In the genomic region with DNA sequence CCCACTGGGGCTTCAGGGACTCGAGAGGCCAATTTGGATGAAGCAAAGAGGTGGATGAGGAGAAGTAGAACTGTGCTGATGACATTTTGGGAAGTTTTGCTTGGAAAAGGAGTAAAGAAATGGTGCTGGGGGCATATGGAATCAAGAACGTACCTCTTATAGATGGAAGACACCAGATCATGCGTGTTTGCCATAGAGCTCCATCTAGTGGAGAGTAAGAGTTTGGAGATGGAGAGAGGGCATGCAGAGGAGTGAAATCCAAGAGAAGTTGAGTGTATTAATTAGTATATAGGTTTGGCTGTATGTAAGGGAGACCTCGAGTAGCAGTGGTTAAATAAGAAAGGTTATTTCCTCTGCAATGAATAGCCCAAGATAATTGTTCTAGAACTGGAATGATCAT, we compare ENCODE assay signal across 11 cellular contexts. TPM values are rescaled to one million over a fixed set of nuclear protein-coding genes. Genes with fewer than 3 reads are reported as not detected.
DNase-seq lines count a peak whose midpoint lies in the region; ATAC-seq and TF ChIP-seq lines count a peak whose summit lies in the region.
"Had no signal": no experiment of that assay in that cellular context is flagged by ENCODE, and none has a peak within 500 bp of the region (broad histone marks: within the 10 kb centered on the region; RNA-seq: fewer than 3 reads in every experiment).

No MANE protein-coding gene starts in this region.

- no peak overlapping the region for H3K4me3 Mint-ChIP-seq in neural crest cell
- H3K4me3 Mint-ChIP-seq in activated naive CD8-positive, alpha-beta T cell treated with anti-CD3 and anti-CD28 coated beads for 36 hours = no peak overlapping the region
- H3K4me3 Mint-ChIP-seq: immature natural killer cell, natural killer cell had no signal

- peaks cover 7% of the 10 kb centered on the region for H3K27me3 Mint-ChIP-seq in neural crest cell (ENCODE audit: low read depth)
- H3K27me3 Mint-ChIP-seq in activated naive CD8-positive, alpha-beta T cell treated with anti-CD3 and anti-CD28 coated beads for 36 hours = peaks cover 5% of the 10 kb centered on the region

- H3K4me1 Mint-ChIP-seq in neural crest cell = no peaks in the 10 kb centered on the region
- no peaks in the 10 kb centered on the region for H3K4me1 Mint-ChIP-seq in activated naive CD8-positive, alpha-beta T cell treated with anti-CD3 and anti-CD28 coated beads for 36 hours
- H3K4me1 Mint-ChIP-seq: immature natural killer cell, natural killer cell had no signal

- no peak for ATAC-seq in GM19035 (IDR thresholded peaks at IDR 0.05; ENCODE audit: unreplicated experiment)
- ATAC-seq: natural killer cell had no signal

- H3K9me3 Mint-ChIP-seq in neural crest cell = no peaks in the 10 kb centered on the region
- H3K9me3 Mint-ChIP-seq in activated naive CD8-positive, alpha-beta T cell treated with anti-CD3 and anti-CD28 coated beads for 36 hours = no peaks in the 10 kb centered on the region

- no peaks in the 10 kb centered on the region for H3K36me3 Mint-ChIP-seq in neural crest cell (ENCODE audit: low read depth)
- H3K36me3 Mint-ChIP-seq in activated naive CD8-positive, alpha-beta T cell treated with anti-CD3 and anti-CD28 coated beads for 36 hours = no peaks in the 10 kb centered on the region
- H3K36me3 Mint-ChIP-seq: immature natural killer cell, natural killer cell had no signal

- TF ChIP-seq CTCF in GM12874 (IDR thresholded peaks at IDR 0.05; ENCODE audit: insufficient read depth, low read depth, low read length) = peak; percentile 24; the same call in 1 of the 2 replicates
- TF ChIP-seq CTCF in epithelial cell of proximal tubule (conservative IDR thresholded peaks at IDR 0.05; ENCODE audit: low read depth, low read length) = peak; percentile 62
- TF ChIP-seq CTCF in neural crest cell (conservative IDR thresholded peaks at IDR 0.05) = peak; percentile 68
- TF ChIP-seq CTCF in GM20000 (IDR thresholded peaks at IDR 0.05; ENCODE audit: extremely low read depth, missing control alignments) = no peak

- no peak overlapping the region for H3K27ac Mint-ChIP-seq in neural crest cell (ENCODE audit: unreplicated experiment)
- no peak overlapping the region for H3K27ac Mint-ChIP-seq in activated naive CD8-positive, alpha-beta T cell treated with anti-CD3 and anti-CD28 coated beads for 36 hours
- H3K27ac Mint-ChIP-seq: immature natural killer cell, natural killer cell had no signal

- H3K4me3 ChIP-seq in epithelial cell of proximal tubule (ENCODE audit: low read depth, low read length) = no peak overlapping the region

- DNase-seq in NAMALWA (ENCODE audit: low spot score) (peak; percentile 26), epithelial cell of proximal tubule (ENCODE audit: low read depth) (no peak), neural crest cell (ENCODE audit: low read depth, low spot score) (no peak), GM20000 (ENCODE audit: low spot score) (no peak)
- DNase-seq in activated naive CD8-positive, alpha-beta T cell treated with anti-CD3 and anti-CD28 coated beads for 36 hours = no peak
- DNase-seq: immature natural killer cell, natural killer cell, NCI-H187 had no signal

RNA-seq across cellular contexts. Expression of a gene that starts 56.0 kb away (rescaled TPM):
- total RNA-seq in epithelial cell of proximal tubule (not detected in 2 replicates), neural crest cell (1.2 and 1.4 TPM in 2 replicates)
- not detected for total RNA-seq in activated naive CD8-positive, alpha-beta T cell treated with anti-CD3 and anti-CD28 coated beads for 36 hours
- total RNA-seq: endothelial cell of umbilical vein, natural killer cell had no signal
